In genomic region chr3:128073185-128073725, GRCh38 we compare ENCODE assay signal across 14 cellular contexts. TPM values are rescaled to one million over a fixed set of nuclear protein-coding genes. Genes with fewer than 3 reads are reported as not detected.
DNase-seq lines count a peak whose midpoint lies in the region; FAIRE-seq and TF ChIP-seq lines count a peak whose summit lies in the region.
"Had no signal": no experiment of that assay in that cellular context is flagged by ENCODE, and none has a peak within 500 bp of the region (broad histone marks: within the 10 kb centered on the region; RNA-seq: fewer than 3 reads in every experiment).

No MANE protein-coding gene starts in this region.

- POLR2A ChIA-PET in PC-9 (lab: Charles Lee; ENCODE audit: unreplicated experiment), result no interaction called here

- WGBS in esophagus muscularis mucosa, result 80% methylated on average over 1 of the region's 6 CpGs
- 91 to 94% methylated on average over 5 to 6 of the region's 6 CpGs for WGBS in thyroid gland, 2 donors

- no peak for FAIRE-seq in HTR-8/SVneo (lab: Jason Lieb, UNC)

- H3K4me1 ChIP-seq in PC-9 (replicated peaks; ENCODE audit: insufficient read depth) (no peaks in the 10 kb centered on the region), esophagus muscularis mucosa (peaks cover 29 to 39% (median 34%) of the 10 kb centered on the region in 4 donors), skeletal muscle tissue (ENCODE audit: control insufficient read depth in 3 of 3, insufficient read depth in 3 of 3, low read length in 3 of 3) (peaks cover 14 to 43% (median 28%) of the 10 kb centered on the region in 3 donors), thyroid gland (peaks cover 8 to 22% of the 10 kb centered on the region in 2 donors)

- TF ChIP-seq CTCF in PC-9 (conservative IDR thresholded peaks at IDR 0.05) (no peak), esophagus muscularis mucosa (IDR thresholded peaks at IDR 0.05) (no peak), thyroid gland (IDR thresholded peaks at IDR 0.05) (no peak)

- H3K36me3 ChIP-seq in PC-9 (ENCODE audit: low read depth), result peaks cover 29% of the 10 kb centered on the region; the same call in 1 of the 2 replicates
- H3K36me3 ChIP-seq in esophagus muscularis mucosa, result peaks cover 34 to 56% (median 49%) of the 10 kb centered on the region in 4 donors
- peaks cover 44 to 50% (median 46%) of the 10 kb centered on the region in 3 donors for H3K36me3 ChIP-seq in skeletal muscle tissue (ENCODE audit: control insufficient read depth in 3 of 3, insufficient read depth in 3 of 3, low read length in 3 of 3)
- H3K36me3 ChIP-seq in thyroid gland, result peaks cover 32 to 42% of the 10 kb centered on the region in 2 donors
- H3K36me3 ChIP-seq: neural progenitor cell had no signal

- H3K9me3 ChIP-seq in PC-9 (ENCODE audit: insufficient read depth, low read depth) (no peaks in the 10 kb centered on the region), esophagus muscularis mucosa (no peaks in the 10 kb centered on the region), skeletal muscle tissue (ENCODE audit: control insufficient read depth in 3 of 3, low read length in 3 of 3) (no peaks in the 10 kb centered on the region), thyroid gland (no peaks in the 10 kb centered on the region)

- TF ChIP-seq POLR2A in esophagus muscularis mucosa (IDR thresholded peaks at IDR 0.05; ENCODE audit: low read depth), result no peak
- no peak for TF ChIP-seq POLR2A in thyroid gland (IDR thresholded peaks at IDR 0.05)

- H2AFZ ChIP-seq in PC-9, result no peak overlapping the region
- H2AFZ ChIP-seq: neural progenitor cell had no signal

- intact Hi-C loops in PC-9 (cut with micrococcal nuclease; ENCODE audit: unreplicated experiment), result no loop called here
- intact Hi-C loops in esophagus muscularis mucosa (cut with DNase I), result no loop called here
- intact Hi-C loops in thyroid gland (cut with DNase I), result no loop called here

- peaks cover 50% of the 10 kb centered on the region for H3F3A ChIP-seq in PC-9 (ENCODE audit: insufficient read depth, low read depth)

- H3K27ac ChIP-seq in PC-9 (0 out of 2 replicates have a peak overlapping the region, but pooled peaks have one; percentile 27), esophagus muscularis mucosa (replicated peaks in 1 of 4) (peak overlapping the region in 3 of 4 donors; percentile 31 to 38 (median 35)), skeletal muscle tissue (ENCODE audit: low read depth, low read length) (peak overlapping the region; percentile 44), thyroid gland (no peak overlapping the region)
- H3K27ac ChIP-seq: neural progenitor cell had no signal

- no TSS peak for BruUV-seq in PC-9 (replicated peaks; lab: Mats Ljungman, UMichigan)

- DNase-seq in D341Med (ENCODE audit: low spot score), result peak; percentile 20
- no peak for DNase-seq in PC-9
- no peak for DNase-seq in esophagus muscularis mucosa (ENCODE audit: extremely low spot score)
- DNase-seq in thyroid gland, result no peak
- no peak for DNase-seq in HTR-8/SVneo (ENCODE audit: insufficient read length, low spot score)
- DNase-seq in SKM-1 (lab: John Stamatoyannopoulos, UW; ENCODE audit: unreplicated experiment), result no peak
- DNase-seq: activated CD4-positive, alpha-beta T cell treated with anti-CD3 and anti-CD28 coated beads for 48 hours; activated naive CD4-positive, alpha-beta T cell treated with anti-CD3 and anti-CD28 coated beads for 36 hours; activated T-cell treated with anti-CD3 and anti-CD28 coated beads for 4 hours; NCI-H1092; NCI-H524 treated with DMSO at 0.1 percent for 48 hours; stimulated activated CD4-positive, alpha-beta T cell treated with anti-CD3 and anti-CD28 coated beads, Interleukin-2, amount 100 ng/mL, for 24 hours had no signal

- H3K4me3 ChIP-seq in PC-9, result no peak overlapping the region
- no peak overlapping the region for H3K4me3 ChIP-seq in esophagus muscularis mucosa
- H3K4me3 ChIP-seq in skeletal muscle tissue (ENCODE audit: low read length in 3 of 3), result no peak overlapping the region
- no peak overlapping the region for H3K4me3 ChIP-seq in thyroid gland (replicated peaks in 1 of 3)
- H3K4me3 ChIP-seq: neural progenitor cell had no signal

- H4K20me1 ChIP-seq in PC-9 (ENCODE audit: insufficient read depth), result peaks cover 63% of the 10 kb centered on the region

- CTCF ChIA-PET in PC-9 (lab: Charles Lee), result no interaction called here

- TF ChIP-seq EP300 in esophagus muscularis mucosa (IDR thresholded peaks at IDR 0.05), result no peak

- H3K9ac ChIP-seq in skeletal muscle tissue (ENCODE audit: low read depth in 1 of 3, low read length in 3 of 3), result no peak overlapping the region
- H3K9ac ChIP-seq: neural progenitor cell had no signal

- H3K9me2 ChIP-seq in PC-9 (ENCODE audit: insufficient read depth), result no peaks in the 10 kb centered on the region

- H3K79me2 ChIP-seq in PC-9 (ENCODE audit: low read depth), result no peaks in the 10 kb centered on the region

- H3K4me2 ChIP-seq in PC-9, result no peak overlapping the region
- H3K4me2 ChIP-seq: neural progenitor cell had no signal

- H3K27me3 ChIP-seq in PC-9 (ENCODE audit: insufficient read depth, low read depth) (no peaks in the 10 kb centered on the region), esophagus muscularis mucosa (no peaks in the 10 kb centered on the region), skeletal muscle tissue (ENCODE audit: control insufficient read depth in 3 of 3, insufficient read depth in 3 of 3, low read length in 3 of 3) (no peaks in the 10 kb centered on the region), thyroid gland (no peaks in the 10 kb centered on the region)

RNA-seq across cellular contexts. Expression of gene SEC61A1, which starts 21.0 kb away (rescaled TPM):
- total RNA-seq in PC-9 (2021) (110 and 189 TPM in 2 replicates), esophagus muscularis mucosa (100 to 1,000 TPM in 1 of 4 donors, 10 to 100 TPM in 3; 67.7 to 110 (median 89.6) TPM), skeletal muscle tissue (89.8 TPM), thyroid gland (100 to 1,000 TPM; 104 to 218 (median 165) TPM)

RNA-seq across cellular contexts. Expression of gene RUVBL1, which starts 50.4 kb away (rescaled TPM):
- total RNA-seq in PC-9 (2021) (91.4 and 115 TPM in 2 replicates), esophagus muscularis mucosa (10 to 100 TPM; 21.4 to 28.9 (median 23.8) TPM), skeletal muscle tissue (39.1 TPM), thyroid gland (10 to 100 TPM; 23.4 to 44.1 (median 29.6) TPM)

Comparison
In these comparisons a context has a peak if more than half of its experiments do, and no peak if none do; other contexts are left out.
1. H3K27ac ChIP-seq: peak in PC-9 (single experiment), esophagus muscularis mucosa (3 of 4) and skeletal muscle tissue (single experiment); none in thyroid gland (0 of 3).